1 cellular context compared by ENCODE assay signal in genomic region chr6:109299695-109300564, GRCh38.
TF ChIP-seq lines count a peak whose summit lies in the region.

No MANE protein-coding gene starts in this region.

TF ChIP-seq in HepG2, 621 proteins besides CTCF, POLR2A, EP300 and RAD21:
- no peak for TF ChIP-seq ZNF552 (CRISPR knock-in tag; IDR thresholded peaks at IDR 0.05; ENCODE audit: borderline replicate concordance)
- no peak for TF ChIP-seq ZNF160 (CRISPR knock-in tag; IDR thresholded peaks at IDR 0.05)
- no peak for TF ChIP-seq PCBP1 (IDR thresholded peaks at IDR 0.05; ENCODE audit: borderline replicate concordance, low read depth, low read length)
- TF ChIP-seq ZSCAN30 (CRISPR knock-in tag; IDR thresholded peaks at IDR 0.05): no peak
- no peak for TF ChIP-seq NR2C2 (CRISPR knock-in tag; IDR thresholded peaks at IDR 0.05; ENCODE audit: borderline replicate concordance)
- TF ChIP-seq ZNF790 (CRISPR knock-in tag; IDR thresholded peaks at IDR 0.05; ENCODE audit: borderline replicate concordance): no peak
- no peak for TF ChIP-seq KAT8 (CRISPR knock-in tag; IDR thresholded peaks at IDR 0.05)
- no peak for TF ChIP-seq TRIM24 (CRISPR knock-in tag; IDR thresholded peaks at IDR 0.05)
- TF ChIP-seq MXD4 (CRISPR knock-in tag; IDR thresholded peaks at IDR 0.05): no peak
- no peak for TF ChIP-seq ZNF280B (CRISPR knock-in tag; IDR thresholded peaks at IDR 0.05; ENCODE audit: borderline replicate concordance)
- TF ChIP-seq RFXAP (CRISPR knock-in tag; IDR thresholded peaks at IDR 0.05; ENCODE audit: borderline replicate concordance): no peak
- no peak for TF ChIP-seq GTF3A (CRISPR knock-in tag; conservative IDR thresholded peaks at IDR 0.05)
